ENCODE assay signal across 31 cellular contexts in the genomic region with DNA sequence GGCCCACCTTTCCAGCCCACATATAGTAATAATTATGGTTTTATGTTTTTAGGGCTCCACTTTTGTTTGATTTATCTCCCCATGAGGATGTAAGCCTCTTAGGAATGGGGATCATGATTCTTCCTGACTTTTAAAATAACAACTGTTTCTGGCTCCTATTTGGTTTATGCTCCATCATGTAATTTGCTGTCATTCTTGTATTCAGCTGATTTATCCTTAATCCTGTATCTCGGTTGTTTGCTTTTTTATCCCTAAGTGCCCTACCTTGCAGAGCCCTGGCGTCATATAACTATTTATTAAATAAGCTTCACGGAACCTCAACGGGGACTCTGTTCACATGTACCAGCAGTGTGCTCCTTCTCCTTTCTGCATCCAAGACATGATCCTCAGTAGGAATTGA.
"Had no signal": no experiment of that assay in that cellular context is flagged by ENCODE, and none has a peak within 500 bp of the region (broad histone marks: within the 10 kb centered on the region; RNA-seq: fewer than 3 reads in every experiment).

No MANE protein-coding gene starts in this region.

- H3K27ac Mint-ChIP-seq: natural killer cell; nephron; neural progenitor cell; progenitor cell of endocrine pancreas; stimulated activated memory B cell treated with anti-CD40 and anti-IgM and Interleukin-4, amounts not matched to agents 10 μg/mL and 1 μg/mL and 100 μg/mL, for 72 hours; type B pancreatic cell had no signal

- H3K36me3 ChIP-seq: neural progenitor cell, ovary, right lobe of liver, spleen, suprapubic skin, tibial artery, transverse colon, upper lobe of right lung, uterus had no signal

- H3K9me3 ChIP-seq: ovary, psoas muscle, right lobe of liver, spleen, suprapubic skin, testis, tibial artery, transverse colon, upper lobe of right lung, uterus had no signal

- H3K4me3 ChIP-seq: neural progenitor cell, ovary, psoas muscle, right lobe of liver, skin epidermis, smooth muscle cell, spleen, suprapubic skin, testis, tibial artery, transverse colon, upper lobe of right lung, uterus had no signal

- H3K9me3 Mint-ChIP-seq: nephron; neural progenitor cell; stimulated activated naive CD8-positive, alpha-beta T cell treated with anti-CD3 and anti-CD28 coated beads, Interleukin-15, amount 100 ng/mL, for 72 hours; type B pancreatic cell had no signal

- H3K36me3 Mint-ChIP-seq: natural killer cell; neural progenitor cell; stimulated activated memory B cell treated with anti-CD40 and anti-IgM and Interleukin-4, amounts not matched to agents 10 μg/mL and 1 μg/mL and 100 μg/mL, for 72 hours; type B pancreatic cell had no signal

- DNase-seq: natural killer cell; occipital lobe; ovary; posterior cingulate gyrus; psoas muscle; right cardiac atrium; right lobe of liver; spleen; stimulated activated CD4-positive, alpha-beta T cell treated with anti-CD3 and anti-CD28 coated beads, Interleukin-12 subunit alpha, Interleukin-12 subunit beta, amount 100 ng/mL, for 4 hours; stimulated activated CD4-positive, alpha-beta T cell treated with anti-CD3 and anti-CD28 coated beads, Interleukin-1b, Interleukin-23, amount 100 ng/mL, for 48 hours; stimulated activated CD4-positive, alpha-beta T cell treated with anti-CD3 and anti-CD28 coated beads, Interleukin-4, amount 100 ng/mL, for 1 hour; stimulated activated CD4-positive, alpha-beta T cell treated with anti-CD3 and anti-CD28 coated beads, Interleukin-4, amount 100 ng/mL, for 4 hours; stimulated activated CD8-positive, alpha-beta memory T cell treated with anti-CD3 and anti-CD28 coated beads, Interleukin-4, amount 100 ng/mL, for 48 hours; stimulated activated naive CD4-positive, alpha-beta T cell; stimulated activated naive CD8-positive, alpha-beta T cell treated with anti-CD3 and anti-CD28 coated beads, Interleukin-15, amount 100 ng/mL, for 72 hours; stimulated activated naive CD8-positive, alpha-beta T cell treated with anti-CD3 and anti-CD28 coated beads, Interleukin-15, Interleukin-2, amounts not matched to agents 100 U/mL and 50 U/mL, for 24 hours; substantia nigra; testis; tibial artery; transverse colon; upper lobe of right lung; uterus had no signal

- H3K27ac ChIP-seq: neural progenitor cell, ovary, parathyroid adenoma, psoas muscle, right lobe of liver, skin epidermis, spleen, suprapubic skin, testis, tibial artery, transverse colon, upper lobe of right lung, uterus had no signal

- ATAC-seq: natural killer cell; psoas muscle; right cardiac atrium; right lobe of liver; stimulated activated memory B cell treated with anti-CD40 and anti-IgM and Interleukin-4, amounts not matched to agents 10 μg/mL and 1 μg/mL and 100 μg/mL, for 72 hours; stimulated activated naive CD8-positive, alpha-beta T cell treated with anti-CD3 and anti-CD28 coated beads, Interleukin-15, amount 100 ng/mL, for 72 hours; stimulated activated naive CD8-positive, alpha-beta T cell treated with anti-CD3 and anti-CD28 coated beads, Interleukin-15, Interleukin-2, amounts not matched to agents 100 U/mL and 50 U/mL, for 24 hours; upper lobe of right lung had no signal

- H3K4me1 Mint-ChIP-seq: natural killer cell; stimulated activated memory B cell treated with anti-CD40 and anti-IgM and Interleukin-4, amounts not matched to agents 10 μg/mL and 1 μg/mL and 100 μg/mL, for 72 hours; stimulated activated naive CD8-positive, alpha-beta T cell treated with anti-CD3 and anti-CD28 coated beads, Interleukin-15, amount 100 ng/mL, for 72 hours had no signal

- H3K27me3 ChIP-seq: neural progenitor cell, ovary, right lobe of liver, spleen, suprapubic skin, testis, tibial artery, transverse colon, upper lobe of right lung, uterus had no signal

- H3K27me3 Mint-ChIP-seq: progenitor cell of endocrine pancreas; stimulated activated memory B cell treated with anti-CD40 and anti-IgM and Interleukin-4, amounts not matched to agents 10 μg/mL and 1 μg/mL and 100 μg/mL, for 72 hours; stimulated activated naive CD8-positive, alpha-beta T cell treated with anti-CD3 and anti-CD28 coated beads, Interleukin-15, amount 100 ng/mL, for 72 hours had no signal

- H3K4me3 Mint-ChIP-seq: natural killer cell; nephron; neural progenitor cell; stimulated activated memory B cell treated with anti-CD40 and anti-IgM and Interleukin-4, amounts not matched to agents 10 μg/mL and 1 μg/mL and 100 μg/mL, for 72 hours; stimulated activated naive CD8-positive, alpha-beta T cell treated with anti-CD3 and anti-CD28 coated beads, Interleukin-15, amount 100 ng/mL, for 72 hours; type B pancreatic cell had no signal

- H3K4me1 ChIP-seq: parathyroid adenoma, psoas muscle, right lobe of liver, spleen, suprapubic skin, transverse colon, upper lobe of right lung, uterus had no signal
